In genomic region chr13:23810842-23811241, GRCh38 we compare ENCODE assay signal across 13 cellular contexts.
A peak's percentile ranks its signal among the peaks of the same experiment; 100 is the strongest.
DNase-seq lines count a peak whose midpoint lies in the region; ATAC-seq and TF ChIP-seq lines count a peak whose summit lies in the region.
"Had no signal": no experiment of that assay in that cellular context is flagged by ENCODE, and none has a peak within 500 bp of the region (broad histone marks: within the 10 kb centered on the region; RNA-seq: fewer than 3 reads in every experiment).

No MANE protein-coding gene starts in this region.

- DNase-seq in chondrocyte (ENCODE audit: low spot score), result no peak
- DNase-seq in smooth muscle cell of the brain vasculature (ENCODE audit: low read depth, low spot score), result peak; percentile 24
- no peak for DNase-seq in tibial artery
- no peak for DNase-seq in NCI-H2196 (lab: John Stamatoyannopoulos, UW; ENCODE audit: unreplicated experiment)
- DNase-seq: activated CD8-positive, alpha-beta memory T cell treated with anti-CD3 and anti-CD28 coated beads, Interleukin-2, amount 50 U/mL, for 48 hours; naive thymus-derived CD4-positive, alpha-beta T cell; NCI-H2081 treated with DMSO at 0.1 percent for 48 hours; T-helper 9 cell had no signal

- intact Hi-C loops in tibial artery (cut with DNase I; ENCODE audit: low total_unique reads), result no loop called here

- peak; percentile 10 for TF ChIP-seq CTCF in chondrocyte (IDR thresholded peaks at IDR 0.05)
- no peak for TF ChIP-seq CTCF in tibial artery (IDR thresholded peaks at IDR 0.05)

- no peaks in the 10 kb centered on the region for H3K36me3 Mint-ChIP-seq in chondrocyte (ENCODE audit: low read depth)

- H3K36me3 ChIP-seq in tibial artery, result peaks cover 0 to 2% (median 0%) of the 10 kb centered on the region in 3 donors
- H3K36me3 ChIP-seq: ascending aorta had no signal

- no peaks in the 10 kb centered on the region for H3K27me3 ChIP-seq in tibial artery
- H3K27me3 ChIP-seq: ascending aorta had no signal

- H3K4me1 Mint-ChIP-seq in chondrocyte (ENCODE audit: low read depth), result peaks cover 28% of the 10 kb centered on the region

- no peak overlapping the region for H3K4me3 ChIP-seq in tibial artery
- H3K4me3 ChIP-seq: ascending aorta had no signal

- H3K27me3 Mint-ChIP-seq in chondrocyte (ENCODE audit: low read depth), result no peaks in the 10 kb centered on the region
- H3K27me3 Mint-ChIP-seq: naive thymus-derived CD4-positive, alpha-beta T cell had no signal

- no peak overlapping the region for H3K4me3 Mint-ChIP-seq in chondrocyte (ENCODE audit: unreplicated experiment)
- H3K4me3 Mint-ChIP-seq: naive thymus-derived CD4-positive, alpha-beta T cell had no signal

- ATAC-seq in GM18511 (IDR thresholded peaks at IDR 0.05; ENCODE audit: unreplicated experiment), result peak; percentile 43
- peak; percentile 40 for ATAC-seq in HG03342 (IDR thresholded peaks at IDR 0.05; ENCODE audit: unreplicated experiment)
- no peak for ATAC-seq in GM19324 (IDR thresholded peaks at IDR 0.05; ENCODE audit: low FRiP score, unreplicated experiment)
- ATAC-seq: naive thymus-derived CD4-positive, alpha-beta T cell had no signal

- H3K27ac Mint-ChIP-seq in chondrocyte (ENCODE audit: unreplicated experiment), result no peak overlapping the region

- no peaks in the 10 kb centered on the region for H3K4me1 ChIP-seq in tibial artery
- H3K4me1 ChIP-seq: ascending aorta had no signal

- H3K9me3 ChIP-seq in tibial artery, result no peaks in the 10 kb centered on the region
- H3K9me3 ChIP-seq: ascending aorta had no signal

- H3K9me3 Mint-ChIP-seq in chondrocyte (ENCODE audit: low read depth), result no peaks in the 10 kb centered on the region
- H3K9me3 Mint-ChIP-seq: naive thymus-derived CD4-positive, alpha-beta T cell had no signal

- H3K27ac ChIP-seq in tibial artery, result no peak overlapping the region
- H3K27ac ChIP-seq: ascending aorta, epithelial cell of prostate had no signal
